Comparison of ENCODE assay signal across 9 cellular contexts in genomic region chr6:52063584-52064400, GRCh38. TPM values are rescaled to one million over a fixed set of nuclear protein-coding genes. Genes with fewer than 3 reads are reported as not detected.
DNase-seq lines count a peak whose midpoint lies in the region; ATAC-seq and TF ChIP-seq lines count a peak whose summit lies in the region.
"Had no signal": no experiment of that assay in that cellular context is flagged by ENCODE, and none has a peak within 500 bp of the region (broad histone marks: within the 10 kb centered on the region; RNA-seq: fewer than 3 reads in every experiment).

No MANE protein-coding gene starts in this region.

- intact Hi-C loops in vagina (cut with DNase I): no loop called here

- no peaks in the 10 kb centered on the region for H3F3A ChIP-seq in SK-N-SH (replicated peaks; ENCODE audit: insufficient read depth)

- 25% methylated on average over 4 of the region's 5 CpGs for WGBS in SK-N-SH (ENCODE audit: low lambda C conversion rate)

- no peaks in the 10 kb centered on the region for H3K9me3 Mint-ChIP-seq in activated naive CD4-positive, alpha-beta T cell treated with anti-CD3 and anti-CD28 coated beads, Interleukin-2, amount 50 U/mL, for 72 hours
- H3K9me3 Mint-ChIP-seq: dendritic cell treated with granulocyte-macrophage colony-stimulating factor and Interleukin-4, amounts not matched to agents 40 ng/mL and 50 ng/mL, for 4 days had no signal

- H3K27ac ChIP-seq in SK-N-SH (ENCODE audit: low read depth in 2 of 2, low read length in 1 of 2) (no peak overlapping the region), vagina (no peak overlapping the region)

- H3K36me3 ChIP-seq in SK-N-SH (replicated peaks in 1 of 2; ENCODE audit: control insufficient read depth in 1 of 2, insufficient read depth in 2 of 2, low read length in 1 of 2): no peaks in the 10 kb centered on the region
- no peaks in the 10 kb centered on the region for H3K36me3 ChIP-seq in vagina

- CTCF ChIA-PET in SK-N-SH (lab: Yijun Ruan, JAX): interaction anchor here (0.8 to 1.7 kb wide), 13 partner anchors 9 to 1427 kb away, joined by 3 to 13 read pairs (median 3); no protein-coding TSS in a partner anchor

- peak overlapping the region in 1 of 2 donors; percentile 87 for H3K27ac Mint-ChIP-seq in activated naive CD4-positive, alpha-beta T cell treated with anti-CD3 and anti-CD28 coated beads, Interleukin-2, amount 50 U/mL, for 72 hours
- H3K27ac Mint-ChIP-seq: dendritic cell treated with granulocyte-macrophage colony-stimulating factor and Interleukin-4, amounts not matched to agents 40 ng/mL and 50 ng/mL, for 4 days had no signal

- H3K9me2 ChIP-seq in SK-N-SH: no peaks in the 10 kb centered on the region

- H3K4me1 ChIP-seq in SK-N-SH (ENCODE audit: control insufficient read depth in 1 of 2, insufficient read depth in 2 of 2, low read depth in 1 of 2, low read length in 1 of 2): no peaks in the 10 kb centered on the region; a peak in 2 of 4 replicates
- peaks cover 7% of the 10 kb centered on the region for H3K4me1 ChIP-seq in vagina

- H3K36me3 Mint-ChIP-seq in activated naive CD4-positive, alpha-beta T cell treated with anti-CD3 and anti-CD28 coated beads, Interleukin-2, amount 50 U/mL, for 72 hours: no peaks in the 10 kb centered on the region

- TF ChIP-seq EP300 in SK-N-SH (IDR thresholded peaks at IDR 0.05; ENCODE audit: borderline replicate concordance in 1 of 2, low read depth in 1 of 2, low read length in 1 of 2): no peak

- TF ChIP-seq POLR2A in vagina (IDR thresholded peaks at IDR 0.05): no peak

- peak; percentile 94 for ATAC-seq in GM19463 (IDR thresholded peaks at IDR 0.05; ENCODE audit: unreplicated experiment)
- ATAC-seq in HG03521 (IDR thresholded peaks at IDR 0.05; ENCODE audit: unreplicated experiment): peak; percentile 99
- ATAC-seq in activated naive CD4-positive, alpha-beta T cell treated with anti-CD3 and anti-CD28 coated beads, Interleukin-2, amount 50 U/mL, for 72 hours: peak; percentile 95 to 97

- H3K4me2 ChIP-seq in SK-N-SH: peak overlapping the region; percentile 25; the same call in 1 of the 2 replicates

- peak; percentile 78 for DNase-seq in D341Med (ENCODE audit: low spot score)
- DNase-seq in SK-N-SH: peak; percentile 51
- peak in 1 of 2 donors; percentile 49 for DNase-seq in activated naive CD4-positive, alpha-beta T cell treated with anti-CD3 and anti-CD28 coated beads, Interleukin-2, amount 50 U/mL, for 72 hours (ENCODE audit: low spot score in 2 of 2)
- peak; percentile 36 for DNase-seq in inferior parietal cortex (ENCODE audit: extremely low spot score)
- DNase-seq in stimulated activated CD4-positive, alpha-beta T cell treated with anti-CD3 and anti-CD28 coated beads, Interleukin-2, amount 100 ng/mL, for 48 hours: peak; percentile 43 to 46
- no peak for DNase-seq in vagina (ENCODE audit: extremely low spot score in 2 of 2)

- TF ChIP-seq RAD21 in SK-N-SH (IDR thresholded peaks at IDR 0.05; ENCODE audit: low read length): peak; percentile 53

- POLR2A ChIA-PET in SK-N-SH (lab: Yijun Ruan, JAX): no interaction called here

- H3K79me2 ChIP-seq in SK-N-SH (ENCODE audit: insufficient read depth): no peaks in the 10 kb centered on the region

- TF ChIP-seq CTCF in SK-N-SH (IDR thresholded peaks at IDR 0.05) (peak; percentile 55), vagina (IDR thresholded peaks at IDR 0.05) (peak in 1 of 3 experiments; percentile 18)

- no peak overlapping the region for H3K9ac ChIP-seq in SK-N-SH

- H4K20me1 ChIP-seq in SK-N-SH (ENCODE audit: insufficient read depth): no peaks in the 10 kb centered on the region

- no peak overlapping the region; a peak in 1 of 4 replicates for H3K4me3 ChIP-seq in SK-N-SH (ENCODE audit: low read depth in 2 of 2, low read length in 1 of 2)
- peak overlapping the region in 1 of 2 donors; percentile 5 for H3K4me3 ChIP-seq in vagina

- H3K27me3 ChIP-seq in SK-N-SH (ENCODE audit: insufficient read depth) (no peaks in the 10 kb centered on the region), vagina (no peaks in the 10 kb centered on the region)

- no peaks in the 10 kb centered on the region for H3K9me3 ChIP-seq in SK-N-SH
- no peaks in the 10 kb centered on the region for H3K9me3 ChIP-seq in vagina

- peak overlapping the region; percentile 83 for H2AFZ ChIP-seq in SK-N-SH (ENCODE audit: low read depth)

TF ChIP-seq in SK-N-SH, 30 proteins besides CTCF, POLR2A, EP300 and RAD21:
- no peak for TF ChIP-seq NFIC (IDR thresholded peaks at IDR 0.05; ENCODE audit: borderline replicate concordance)
- no peak for TF ChIP-seq REST (IDR thresholded peaks at IDR 0.05; ENCODE audit: low read depth, low read length)
- TF ChIP-seq GABPA (IDR thresholded peaks at IDR 0.05; ENCODE audit: low read depth): 0 out of 2 replicates have a peak, but pooled peaks have one; percentile 23
- TF ChIP-seq SMC3 (IDR thresholded peaks at IDR 0.05; ENCODE audit: low read depth, low read length): 0 out of 2 replicates have a peak, but pooled peaks have one; percentile 10
TF ChIP-seq in SK-N-SH: peak in this region for 2.

RNA-seq across cellular contexts. Expression of gene PKHD1, which starts 23.6 kb away (rescaled TPM):
- polyA plus RNA-seq in SK-N-SH (2012; rRNA removed): under 0.01 TPM in 1 of 2 replicates, not detected in the other
- under 0.01 and 0.01 TPM in 2 replicates for polyA plus RNA-seq in SK-N-SH (2012; cell fraction: cytosol; rRNA removed)
- under 0.01 and 0.01 TPM in 2 replicates for polyA plus RNA-seq in SK-N-SH (2012; cell fraction: nucleus; rRNA removed)
- total RNA-seq in activated naive CD4-positive, alpha-beta T cell treated with anti-CD3 and anti-CD28 coated beads, Interleukin-2, amount 50 U/mL, for 72 hours: not detected
- total RNA-seq in vagina: 0.49 TPM

Comparison
In these comparisons a context has a peak if more than half of its experiments do, and no peak if none do; other contexts are left out.
1. DNase-seq: peak in D341Med (single experiment), SK-N-SH (single experiment), inferior parietal cortex (single experiment) and stimulated activated CD4-positive, alpha-beta T cell treated with anti-CD3 and anti-CD28 coated beads, Interleukin-2, amount 100 ng/mL, for 48 hours (2 of 2); none in vagina (0 of 2).
2. Peak in every context shown above with its lines, with median percentiles within 50 percentile points of each other: ATAC-seq.